Comparison of ENCODE assay signal across 8 cellular contexts in genomic region chr16:66521227-66521626, GRCh38. TPM values are rescaled to one million over a fixed set of nuclear protein-coding genes. Genes with fewer than 3 reads are reported as not detected.
DNase-seq lines count a peak whose midpoint lies in the region; ATAC-seq and TF ChIP-seq lines count a peak whose summit lies in the region.
"Had no signal": no experiment of that assay in that cellular context is flagged by ENCODE, and none has a peak within 500 bp of the region (broad histone marks: within the 10 kb centered on the region; RNA-seq: fewer than 3 reads in every experiment).

No MANE protein-coding gene starts in this region.

- H3K9me3 Mint-ChIP-seq in IgD-negative memory B cell, result no peaks in the 10 kb centered on the region
- no peaks in the 10 kb centered on the region for H3K9me3 Mint-ChIP-seq in activated CD8-positive, alpha-beta T cell treated with anti-CD3 and anti-CD28 coated beads, Interleukin-2, amount 10 ng/mL, durations not matched to agents 7 days and 5 days (ENCODE audit: insufficient read depth)
- no peaks in the 10 kb centered on the region for H3K9me3 Mint-ChIP-seq in stimulated activated naive B cell treated with anti-CD40 and anti-IgM and Interleukin-4, amounts not matched to agents 10 μg/mL and 1 μg/mL and 100 μg/mL, for 72 hours

- H3K27ac Mint-ChIP-seq in IgD-negative memory B cell, result peak overlapping the region in 2 of 3 donors; percentile 73 to 88
- H3K27ac Mint-ChIP-seq in activated CD8-positive, alpha-beta T cell treated with anti-CD3 and anti-CD28 coated beads, Interleukin-2, amount 10 ng/mL, durations not matched to agents 7 days and 5 days, result peak overlapping the region; percentile 95
- H3K27ac Mint-ChIP-seq in stimulated activated naive B cell treated with anti-CD40 and anti-IgM and Interleukin-4, amounts not matched to agents 10 μg/mL and 1 μg/mL and 100 μg/mL, for 72 hours, result peak overlapping the region; percentile 77

- H3K36me3 Mint-ChIP-seq in IgD-negative memory B cell, result no peaks in the 10 kb centered on the region
- peaks cover 5% of the 10 kb centered on the region for H3K36me3 Mint-ChIP-seq in activated CD8-positive, alpha-beta T cell treated with anti-CD3 and anti-CD28 coated beads, Interleukin-2, amount 10 ng/mL, durations not matched to agents 7 days and 5 days (ENCODE audit: low read depth)
- no peaks in the 10 kb centered on the region for H3K36me3 Mint-ChIP-seq in stimulated activated naive B cell treated with anti-CD40 and anti-IgM and Interleukin-4, amounts not matched to agents 10 μg/mL and 1 μg/mL and 100 μg/mL, for 72 hours

- H3K27me3 Mint-ChIP-seq in IgD-negative memory B cell, result peaks cover 4% of the 10 kb centered on the region
- H3K27me3 Mint-ChIP-seq in activated CD8-positive, alpha-beta T cell treated with anti-CD3 and anti-CD28 coated beads, Interleukin-2, amount 10 ng/mL, durations not matched to agents 7 days and 5 days (ENCODE audit: low read depth), result no peaks in the 10 kb centered on the region
- H3K27me3 Mint-ChIP-seq in stimulated activated naive B cell treated with anti-CD40 and anti-IgM and Interleukin-4, amounts not matched to agents 10 μg/mL and 1 μg/mL and 100 μg/mL, for 72 hours, result no peaks in the 10 kb centered on the region

- WGBS in gastroesophageal sphincter (ENCODE audit: low coverage in 1 of 2), 2 donors, result 80% methylated on average over 1 of the region's 5 CpGs; no CpG with 5 or more reads in 1 of the 2 donors

- POLR2A ChIA-PET in activated CD8-positive, alpha-beta T cell treated with anti-CD3 and anti-CD28 coated beads, Interleukin-2, amount 10 ng/mL, durations not matched to agents 7 days and 5 days (lab: Charles Lee), result interaction anchor here (1.1 to 11.0 kb wide), 4 partner anchors 11 to 83 kb away, joined by 3 to 136 read pairs (median 8); partner anchors contain the start of genes CKLF, CMTM3 and TK2

- H3K4me1 Mint-ChIP-seq in IgD-negative memory B cell, result peaks cover 57 to 75% (median 60%) of the 10 kb centered on the region in 3 donors
- H3K4me1 Mint-ChIP-seq in activated CD8-positive, alpha-beta T cell treated with anti-CD3 and anti-CD28 coated beads, Interleukin-2, amount 10 ng/mL, durations not matched to agents 7 days and 5 days (ENCODE audit: low read depth), result peaks cover 96% of the 10 kb centered on the region
- H3K4me1 Mint-ChIP-seq in stimulated activated naive B cell treated with anti-CD40 and anti-IgM and Interleukin-4, amounts not matched to agents 10 μg/mL and 1 μg/mL and 100 μg/mL, for 72 hours, result peaks cover 72 to 92% of the 10 kb centered on the region in 2 donors

- no peak overlapping the region for H3K4me3 ChIP-seq in gastroesophageal sphincter

- no peak for TF ChIP-seq EP300 in gastroesophageal sphincter (IDR thresholded peaks at IDR 0.05)

- no peak for TF ChIP-seq POLR2A in gastroesophageal sphincter (IDR thresholded peaks at IDR 0.05)

- no peaks in the 10 kb centered on the region for H3K9me3 ChIP-seq in gastroesophageal sphincter

- ATAC-seq in activated CD8-positive, alpha-beta T cell treated with anti-CD3 and anti-CD28 coated beads, Interleukin-2, amount 10 ng/mL, durations not matched to agents 7 days and 5 days, result no peak
- ATAC-seq in gastroesophageal sphincter (no peak), GM19395 (IDR thresholded peaks at IDR 0.05; ENCODE audit: unreplicated experiment) (no peak)
- ATAC-seq in stimulated activated naive B cell treated with anti-CD40 and anti-IgM and Interleukin-4, amounts not matched to agents 10 μg/mL and 1 μg/mL and 100 μg/mL, for 72 hours (replicated peaks), result no peak

- no peaks in the 10 kb centered on the region for H3K27me3 ChIP-seq in gastroesophageal sphincter

- H3K4me1 ChIP-seq in gastroesophageal sphincter, result peaks cover 4 to 84% (median 40%) of the 10 kb centered on the region in 3 donors

- peak overlapping the region in 3 of 4 donors; percentile 36 to 89 (median 84) for H3K4me3 Mint-ChIP-seq in IgD-negative memory B cell
- no peak overlapping the region for H3K4me3 Mint-ChIP-seq in activated CD8-positive, alpha-beta T cell treated with anti-CD3 and anti-CD28 coated beads, Interleukin-2, amount 10 ng/mL, durations not matched to agents 7 days and 5 days
- H3K4me3 Mint-ChIP-seq in stimulated activated naive B cell treated with anti-CD40 and anti-IgM and Interleukin-4, amounts not matched to agents 10 μg/mL and 1 μg/mL and 100 μg/mL, for 72 hours, result peak overlapping the region; percentile 39 to 43

- H3K27ac ChIP-seq in gastroesophageal sphincter, result peak overlapping the region in 3 of 4 donors; percentile 72 to 92 (median 83)

- TF ChIP-seq CTCF in gastroesophageal sphincter (IDR thresholded peaks at IDR 0.05), result no peak

- DNase-seq in activated CD8-positive, alpha-beta T cell treated with anti-CD3 and anti-CD28 coated beads, Interleukin-2, amount 10 ng/mL, durations not matched to agents 7 days and 5 days, result no peak
- DNase-seq in stimulated activated naive B cell treated with anti-CD40 and anti-IgM and Interleukin-4, amounts not matched to agents 10 μg/mL and 1 μg/mL and 100 μg/mL, for 72 hours, result no peak
- DNase-seq in LoVo (ENCODE audit: low spot score) (no peak), superior temporal gyrus (ENCODE audit: extremely low spot score) (no peak)
- DNase-seq: NCI-H1930 had no signal

- CTCF ChIA-PET in activated CD8-positive, alpha-beta T cell treated with anti-CD3 and anti-CD28 coated beads, Interleukin-2, amount 10 ng/mL, durations not matched to agents 7 days and 5 days (lab: Charles Lee), result interaction anchor here (1.2 to 6.9 kb wide), 7 partner anchors 10 to 114 kb away, joined by 3 to 63 read pairs (median 6); partner anchors contain the start of genes CKLF and TK2

- peaks cover 0 to 56% of the 10 kb centered on the region in 2 donors for H3K36me3 ChIP-seq in gastroesophageal sphincter

RNA-seq across cellular contexts. Expression of gene TK2, which starts 28.7 kb away (rescaled TPM):
- polyA plus RNA-seq in IgD-negative memory B cell, result 1.6 TPM
- total RNA-seq in activated CD8-positive, alpha-beta T cell treated with anti-CD3 and anti-CD28 coated beads, Interleukin-2, amount 10 ng/mL, durations not matched to agents 7 days and 5 days, result 1 to 10 TPM; 5.7 to 6.4 TPM
- 10 to 100 TPM; 32.7 to 42.8 (median 37.0) TPM for total RNA-seq in gastroesophageal sphincter

RNA-seq across cellular contexts. Expression of gene CKLF, which starts 31.1 kb away (rescaled TPM):
- polyA plus RNA-seq in IgD-negative memory B cell, result 50.8 TPM
- 100 to 1,000 TPM; 137 to 139 TPM for total RNA-seq in activated CD8-positive, alpha-beta T cell treated with anti-CD3 and anti-CD28 coated beads, Interleukin-2, amount 10 ng/mL, durations not matched to agents 7 days and 5 days
- 10 to 100 TPM; 13.1 to 31.5 (median 17.9) TPM for total RNA-seq in gastroesophageal sphincter

RNA-seq across cellular contexts. Expression of gene CMTM1, which starts 45.0 kb away (rescaled TPM):
- not detected for polyA plus RNA-seq in IgD-negative memory B cell
- 10 to 100 TPM; 13.6 to 15.0 TPM for total RNA-seq in activated CD8-positive, alpha-beta T cell treated with anti-CD3 and anti-CD28 coated beads, Interleukin-2, amount 10 ng/mL, durations not matched to agents 7 days and 5 days
- total RNA-seq in gastroesophageal sphincter, result under 1 TPM in 1 of 4 donors, not detected in 3; 0.89 TPM

RNA-seq across cellular contexts. Expression of gene CMTM2, which starts 58.0 kb away (rescaled TPM):
- polyA plus RNA-seq in IgD-negative memory B cell, result not detected
- total RNA-seq in activated CD8-positive, alpha-beta T cell treated with anti-CD3 and anti-CD28 coated beads, Interleukin-2, amount 10 ng/mL, durations not matched to agents 7 days and 5 days, result under 1 TPM; 0.68 to 0.82 TPM
- total RNA-seq in gastroesophageal sphincter, result not detected

Comparison
In these comparisons a context has a peak if more than half of its experiments do, and no peak if none do; other contexts are left out.
1. RNA of gene TK2, which starts 28.7 kb away (total RNA-seq): 32.7 to 42.8 TPM in gastroesophageal sphincter; 5.7 to 6.4 TPM in activated CD8-positive, alpha-beta T cell treated with anti-CD3 and anti-CD28 coated beads, Interleukin-2, amount 10 ng/mL, durations not matched to agents 7 days and 5 days; every median in the first group is over 4 times any median in the second.
2. RNA of gene CKLF, which starts 31.1 kb away (total RNA-seq): 137 to 139 TPM in activated CD8-positive, alpha-beta T cell treated with anti-CD3 and anti-CD28 coated beads, Interleukin-2, amount 10 ng/mL, durations not matched to agents 7 days and 5 days; 13.1 to 31.5 TPM in gastroesophageal sphincter; every median in the first group is over 4 times any median in the second.
3. RNA of gene CMTM1, which starts 45.0 kb away (total RNA-seq): 13.6 to 15.0 TPM in activated CD8-positive, alpha-beta T cell treated with anti-CD3 and anti-CD28 coated beads, Interleukin-2, amount 10 ng/mL, durations not matched to agents 7 days and 5 days; 0.89 TPM in gastroesophageal sphincter; every median in the first group is over 4 times any median in the second.
4. Peak in every context shown above with its lines, with median percentiles within 50 percentile points of each other: H3K27ac Mint-ChIP-seq.